13 cellular contexts compared by ENCODE assay signal in genomic region chr2:151775057-151775740, GRCh38. TPM values are rescaled to one million over a fixed set of nuclear protein-coding genes. Genes with fewer than 3 reads are reported as not detected.
DNase-seq lines count a peak whose midpoint lies in the region; ATAC-seq and TF ChIP-seq lines count a peak whose summit lies in the region.
"Had no signal": no experiment of that assay in that cellular context is flagged by ENCODE, and none has a peak within 500 bp of the region (broad histone marks: within the 10 kb centered on the region; RNA-seq: fewer than 3 reads in every experiment).

No MANE protein-coding gene starts in this region.

- H3K4me2 ChIP-seq in BLaER1 treated with 17β-estradiol and CSF1 and Interleukin-3, amounts not matched to agents 10 nM and 100 nM, result peak overlapping the region; percentile 13 to 89 (median 71); a peak in 21 of 22 replicates

- peak overlapping the region; percentile 36 for H3K27ac Mint-ChIP-seq in mesothelial cell of epicardium
- peak overlapping the region in 1 of 2 donors; percentile 49 for H3K27ac Mint-ChIP-seq in effector memory CD8-positive, alpha-beta T cell
- no peak overlapping the region for H3K27ac Mint-ChIP-seq in activated CD4-positive, alpha-beta T cell treated with anti-CD3 and anti-CD28 coated beads for 36 hours

- H3K36me3 Mint-ChIP-seq in mesothelial cell of epicardium, result peaks cover 46% of the 10 kb centered on the region
- H3K36me3 Mint-ChIP-seq in effector memory CD8-positive, alpha-beta T cell (ENCODE audit: insufficient read depth), result peaks cover 4% of the 10 kb centered on the region
- peaks cover 30% of the 10 kb centered on the region for H3K36me3 Mint-ChIP-seq in activated CD4-positive, alpha-beta T cell treated with anti-CD3 and anti-CD28 coated beads for 36 hours (ENCODE audit: low read depth)

- CTCF ChIA-PET in activated CD4-positive, alpha-beta T cell treated with anti-CD3 and anti-CD28 coated beads for 36 hours (lab: Charles Lee), result interaction anchor here (0.9 kb wide), 1 partner anchor 8 kb away, joined by 3 read pairs; no protein-coding TSS in a partner anchor

- TF ChIP-seq POLR2A in adrenal gland (IDR thresholded peaks at IDR 0.05), result no peak

- no peaks in the 10 kb centered on the region for H3K27me3 ChIP-seq in BLaER1 treated with 17β-estradiol and CSF1 and Interleukin-3, amounts not matched to agents 10 nM and 100 nM
- H3K27me3 ChIP-seq in adrenal gland, result no peaks in the 10 kb centered on the region
- H3K27me3 ChIP-seq: BE2C, MG63 had no signal

- H4K20me1 ChIP-seq in BLaER1 treated with 17β-estradiol and CSF1 and Interleukin-3, amounts not matched to agents 10 nM and 100 nM, result peaks cover 0 to 3% (median 0%) of the 10 kb centered on the region in 11 experiments; a peak in 1 of 22 replicates

- peaks cover 32 to 54% (median 42%) of the 10 kb centered on the region in 10 experiments for H3K4me1 ChIP-seq in BLaER1 treated with 17β-estradiol and CSF1 and Interleukin-3, amounts not matched to agents 10 nM and 100 nM
- peaks cover 5 to 9% of the 10 kb centered on the region in 2 donors for H3K4me1 ChIP-seq in adrenal gland (replicated peaks in 1 of 2)
- H3K4me1 ChIP-seq: BE2C had no signal

- no peak overlapping the region for H3K4me3 Mint-ChIP-seq in mesothelial cell of epicardium
- no peak overlapping the region for H3K4me3 Mint-ChIP-seq in effector memory CD8-positive, alpha-beta T cell
- no peak overlapping the region for H3K4me3 Mint-ChIP-seq in activated CD4-positive, alpha-beta T cell treated with anti-CD3 and anti-CD28 coated beads for 36 hours

- 77 to 82% (median 79%) methylated on average over 6 of the region's 6 CpGs for WGBS in adrenal gland, 4 donors

- TF ChIP-seq CTCF in adrenal gland (IDR thresholded peaks at IDR 0.05) (no peak), mesothelial cell of epicardium (IDR thresholded peaks at IDR 0.05; ENCODE audit: unreplicated experiment) (no peak)

- H3K4me1 Mint-ChIP-seq in mesothelial cell of epicardium, result peaks cover 10% of the 10 kb centered on the region
- peaks cover 0 to 4% of the 10 kb centered on the region in 2 donors for H3K4me1 Mint-ChIP-seq in effector memory CD8-positive, alpha-beta T cell (ENCODE audit: low read depth in 2 of 2)
- H3K4me1 Mint-ChIP-seq in activated CD4-positive, alpha-beta T cell treated with anti-CD3 and anti-CD28 coated beads for 36 hours, result no peaks in the 10 kb centered on the region

- POLR2A ChIA-PET in activated CD4-positive, alpha-beta T cell treated with anti-CD3 and anti-CD28 coated beads for 36 hours (lab: Charles Lee), result interaction anchor here (0.6 kb wide), 1 partner anchor 55 kb away, joined by 3 read pairs; no protein-coding TSS in a partner anchor

- peaks cover 0 to 12% (median 8%) of the 10 kb centered on the region in 11 experiments; a peak in 10 of 22 replicates for H3K9me3 ChIP-seq in BLaER1 treated with 17β-estradiol and CSF1 and Interleukin-3, amounts not matched to agents 10 nM and 100 nM (replicated peaks in 1 of 11)
- no peaks in the 10 kb centered on the region for H3K9me3 ChIP-seq in adrenal gland (replicated peaks in 1 of 3)
- H3K9me3 ChIP-seq: BE2C, MG63 had no signal

- H3K9me3 Mint-ChIP-seq in mesothelial cell of epicardium, result peaks cover 26% of the 10 kb centered on the region
- no peaks in the 10 kb centered on the region for H3K9me3 Mint-ChIP-seq in effector memory CD8-positive, alpha-beta T cell
- no peaks in the 10 kb centered on the region for H3K9me3 Mint-ChIP-seq in activated CD4-positive, alpha-beta T cell treated with anti-CD3 and anti-CD28 coated beads for 36 hours (ENCODE audit: low read depth)

- peak in 2 of 7 donors; percentile 9 to 28 for DNase-seq in adrenal gland
- DNase-seq in mesothelial cell of epicardium (ENCODE audit: low spot score in 2 of 2, unreplicated experiment in 2 of 2), result no peak
- DNase-seq in DMS53 (lab: John Stamatoyannopoulos, UW), result no peak
- DNase-seq in Ammon's horn (ENCODE audit: low spot score), result no peak
- DNase-seq in effector memory CD8-positive, alpha-beta T cell, result no peak
- no peak for DNase-seq in activated CD4-positive, alpha-beta T cell treated with anti-CD3 and anti-CD28 coated beads for 36 hours
- DNase-seq: BE2C; MG63; NCI-H748 treated with DMSO at 0.1 percent for 48 hours; stimulated activated naive CD8-positive, alpha-beta T cell treated with anti-CD3 and anti-CD28 coated beads, Interleukin-15, Interleukin-2, amounts not matched to agents 100 U/mL and 50 U/mL, for 24 hours; T-helper 2 cell had no signal

- H3K36me3 ChIP-seq in BLaER1 treated with 17β-estradiol and CSF1 and Interleukin-3, amounts not matched to agents 10 nM and 100 nM, result peaks cover 20 to 38% (median 30%) of the 10 kb centered on the region in 11 experiments; a peak in 21 of 22 replicates
- H3K36me3 ChIP-seq in adrenal gland (replicated peaks in 1 of 2), result peaks cover 0 to 10% of the 10 kb centered on the region in 2 donors
- H3K36me3 ChIP-seq: BE2C had no signal

- H3K4me3 ChIP-seq in BLaER1 treated with 17β-estradiol and CSF1 and Interleukin-3, amounts not matched to agents 10 nM and 100 nM, result no peak overlapping the region
- H3K4me3 ChIP-seq in adrenal gland, result no peak overlapping the region
- H3K4me3 ChIP-seq: MG63 had no signal

- peak overlapping the region in 5 of 11 experiments; percentile 26 to 42 (median 34); a peak in 4 of 22 replicates for H3K27ac ChIP-seq in BLaER1 treated with 17β-estradiol and CSF1 and Interleukin-3, amounts not matched to agents 10 nM and 100 nM
- H3K27ac ChIP-seq in adrenal gland, result peak overlapping the region in 3 of 5 donors; percentile 49 to 76 (median 73)

- ATAC-seq in HG02884 (IDR thresholded peaks at IDR 0.05; ENCODE audit: unreplicated experiment), result peak; percentile 30
- ATAC-seq in effector memory CD8-positive, alpha-beta T cell (replicated peaks), result no peak
- no peak for ATAC-seq in activated CD4-positive, alpha-beta T cell treated with anti-CD3 and anti-CD28 coated beads for 36 hours
- ATAC-seq: stimulated activated naive CD8-positive, alpha-beta T cell treated with anti-CD3 and anti-CD28 coated beads, Interleukin-15, Interleukin-2, amounts not matched to agents 100 U/mL and 50 U/mL, for 24 hours had no signal

- intact Hi-C loops in adrenal gland (cut with DNase I), result no loop called here
- intact Hi-C loops in activated CD4-positive, alpha-beta T cell treated with anti-CD3 and anti-CD28 coated beads for 36 hours (cut with DNase I, micrococcal nuclease), result no loop called here

- H3K27me3 Mint-ChIP-seq in mesothelial cell of epicardium (ENCODE audit: low read depth), result no peaks in the 10 kb centered on the region
- no peaks in the 10 kb centered on the region for H3K27me3 Mint-ChIP-seq in effector memory CD8-positive, alpha-beta T cell
- no peaks in the 10 kb centered on the region for H3K27me3 Mint-ChIP-seq in activated CD4-positive, alpha-beta T cell treated with anti-CD3 and anti-CD28 coated beads for 36 hours

- peak overlapping the region in 1 of 11 experiments; percentile 19; a peak in 1 of 22 replicates for H3K9ac ChIP-seq in BLaER1 treated with 17β-estradiol and CSF1 and Interleukin-3, amounts not matched to agents 10 nM and 100 nM

RNA-seq across cellular contexts. Expression of gene NEB, which starts 40.9 kb away (rescaled TPM):
- total RNA-seq in adrenal gland (10 to 100 TPM in 3 of 8 donors, 1 to 10 TPM in 5; 3.8 to 32.5 (median 8.3) TPM), mesothelial cell of epicardium (0.92 to 1.2 TPM (median 1.1 TPM) in 3 replicates)
- polyA plus RNA-seq in adrenal gland, result 1 to 10 TPM; 3.0 to 7.9 (median 7.3) TPM
- under 1 TPM; 0.05 to 0.33 TPM for total RNA-seq in activated CD4-positive, alpha-beta T cell treated with anti-CD3 and anti-CD28 coated beads for 36 hours

RNA-seq across cellular contexts. Expression of gene ARL5A, which starts 53.0 kb away (rescaled TPM):
- total RNA-seq in adrenal gland (10 to 100 TPM; 38.4 to 99.0 (median 70.5) TPM), mesothelial cell of epicardium (52.9 to 62.2 TPM (median 58.7 TPM) in 3 replicates)
- polyA plus RNA-seq in adrenal gland, result 10 to 100 TPM in 2 of 3 donors, 1 to 10 TPM in 1; 8.3 to 39.9 (median 10.9) TPM
- total RNA-seq in activated CD4-positive, alpha-beta T cell treated with anti-CD3 and anti-CD28 coated beads for 36 hours, result 10 to 100 TPM; 60.8 to 64.9 TPM
